ENCODE assay signal across 22 cellular contexts in genomic region chr12:11801643-11802042, GRCh38.
DNase-seq lines count a peak whose midpoint lies in the region; ATAC-seq, FAIRE-seq and TF ChIP-seq lines count a peak whose summit lies in the region.
"Had no signal": no experiment of that assay in that cellular context is flagged by ENCODE, and none has a peak within 500 bp of the region (broad histone marks: within the 10 kb centered on the region; RNA-seq: fewer than 3 reads in every experiment).

No MANE protein-coding gene starts in this region.

- H3K27ac Mint-ChIP-seq in stimulated activated naive CD8-positive, alpha-beta T cell treated with anti-CD3 and anti-CD28 coated beads, Interleukin-15, amount 100 ng/mL, for 72 hours: no peak overlapping the region
- no peak overlapping the region for H3K27ac Mint-ChIP-seq in activated naive CD4-positive, alpha-beta T cell treated with anti-CD3 and anti-CD28 coated beads, Interleukin-2, amount 10 ng/mL, durations not matched to agents 7 days and 5 days
- H3K27ac Mint-ChIP-seq: activated CD4-positive, alpha-beta T cell treated with anti-CD3 and anti-CD28 coated beads, Interleukin-2, amount 10 ng/mL, durations not matched to agents 7 days and 5 days; activated naive CD4-positive, alpha-beta T cell treated with anti-CD3 and anti-CD28 coated beads, Interleukin-2, amount 50 U/mL, for 24 hours; natural killer cell; progenitor cell of endocrine pancreas had no signal

- peaks cover 23% of the 10 kb centered on the region for H3K79me2 ChIP-seq in endothelial cell of umbilical vein (ENCODE audit: control insufficient read depth, insufficient read depth, low read length)

- FAIRE-seq in GM12891 (lab: Jason Lieb, UNC) (peak; percentile 58), endothelial cell of umbilical vein (lab: Jason Lieb, UNC) (no peak)

- ATAC-seq in stimulated activated naive CD8-positive, alpha-beta T cell treated with anti-CD3 and anti-CD28 coated beads, Interleukin-15, amount 100 ng/mL, for 72 hours: no peak
- ATAC-seq: heart left ventricle, natural killer cell had no signal

- peaks cover 55% of the 10 kb centered on the region for H3K4me1 Mint-ChIP-seq in stimulated activated naive CD8-positive, alpha-beta T cell treated with anti-CD3 and anti-CD28 coated beads, Interleukin-15, amount 100 ng/mL, for 72 hours
- peaks cover 34% of the 10 kb centered on the region for H3K4me1 Mint-ChIP-seq in activated naive CD4-positive, alpha-beta T cell treated with anti-CD3 and anti-CD28 coated beads, Interleukin-2, amount 10 ng/mL, durations not matched to agents 7 days and 5 days

- H2AFZ ChIP-seq in endothelial cell of umbilical vein (ENCODE audit: low read depth, low read length): no peak overlapping the region
- H2AFZ ChIP-seq: PC-9 had no signal

- H3K9me3 ChIP-seq in endothelial cell of umbilical vein (replicated peaks; ENCODE audit: control insufficient read depth, insufficient read depth, low read length) (no peaks in the 10 kb centered on the region), sigmoid colon (no peaks in the 10 kb centered on the region)
- H3K9me3 ChIP-seq: BE2C, heart left ventricle, tibial nerve had no signal

- WGBS in sigmoid colon, 2 donors: 60 to 91% methylated on average over 5 of the region's 5 CpGs

- H3K9me1 ChIP-seq in endothelial cell of umbilical vein (replicated peaks; ENCODE audit: control insufficient read depth, extremely low read depth, insufficient read depth, low read length): no peaks in the 10 kb centered on the region

- H3K9me3 Mint-ChIP-seq in stimulated activated naive CD8-positive, alpha-beta T cell treated with anti-CD3 and anti-CD28 coated beads, Interleukin-15, amount 100 ng/mL, for 72 hours: no peaks in the 10 kb centered on the region
- no peaks in the 10 kb centered on the region for H3K9me3 Mint-ChIP-seq in activated naive CD4-positive, alpha-beta T cell treated with anti-CD3 and anti-CD28 coated beads, Interleukin-2, amount 10 ng/mL, durations not matched to agents 7 days and 5 days
- H3K9me3 Mint-ChIP-seq: activated naive CD4-positive, alpha-beta T cell treated with anti-CD3 and anti-CD28 coated beads, Interleukin-2, amount 50 U/mL, for 24 hours; immature natural killer cell; natural killer cell had no signal

- no peak overlapping the region for H3K9ac ChIP-seq in endothelial cell of umbilical vein (replicated peaks; ENCODE audit: extremely low read depth, insufficient read depth, low read length)

- POLR2A ChIA-PET in endothelial cell of umbilical vein (lab: Charles Lee): no interaction called here

- no TSS peak for BruUV-seq in endothelial cell of umbilical vein (replicated peaks; lab: Mats Ljungman, UMichigan)

- H3K27me3 Mint-ChIP-seq in stimulated activated naive CD8-positive, alpha-beta T cell treated with anti-CD3 and anti-CD28 coated beads, Interleukin-15, amount 100 ng/mL, for 72 hours: no peaks in the 10 kb centered on the region
- no peaks in the 10 kb centered on the region for H3K27me3 Mint-ChIP-seq in activated naive CD4-positive, alpha-beta T cell treated with anti-CD3 and anti-CD28 coated beads, Interleukin-2, amount 10 ng/mL, durations not matched to agents 7 days and 5 days
- H3K27me3 Mint-ChIP-seq: activated CD4-positive, alpha-beta T cell treated with anti-CD3 and anti-CD28 coated beads, Interleukin-2, amount 10 ng/mL, durations not matched to agents 7 days and 5 days; activated naive CD4-positive, alpha-beta T cell treated with anti-CD3 and anti-CD28 coated beads, Interleukin-2, amount 50 U/mL, for 24 hours; progenitor cell of endocrine pancreas had no signal

- no peak for TF ChIP-seq EP300 in sigmoid colon (IDR thresholded peaks at IDR 0.05)

- TF ChIP-seq POLR2A in GM12891 (IDR thresholded peaks at IDR 0.05; ENCODE audit: low read depth, low read length): no peak
- no peak for TF ChIP-seq POLR2A in endothelial cell of umbilical vein (IDR thresholded peaks at IDR 0.05; ENCODE audit: low read depth, low read length)
- no peak for TF ChIP-seq POLR2A in sigmoid colon (IDR thresholded peaks at IDR 0.05)

- CTCF ChIA-PET in endothelial cell of umbilical vein (lab: Charles Lee): interaction anchor here (1.2 to 6.0 kb wide), 3 partner anchors 11 to 231 kb away, joined by 3 to 46 read pairs (median 6); no protein-coding TSS in a partner anchor
- CTCF ChIA-PET in activated naive CD4-positive, alpha-beta T cell treated with anti-CD3 and anti-CD28 coated beads, Interleukin-2, amount 10 ng/mL, durations not matched to agents 7 days and 5 days (lab: Charles Lee): interaction anchor here (1.5 kb wide), 1 partner anchor 8 kb away, joined by 7 read pairs; no protein-coding TSS in a partner anchor

- DNase-seq in GM12891 (ENCODE audit: insufficient read length, low spot score) (no peak), NCI-H146 treated with DMSO at 0.1 percent for 48 hours (lab: John Stamatoyannopoulos, UW; ENCODE audit: unreplicated experiment) (peak; percentile 42), endothelial cell of umbilical vein (ENCODE audit: low read depth, low spot score) (no peak), sigmoid colon (no peak), foreskin fibroblast (no peak)
- DNase-seq in stimulated activated naive CD8-positive, alpha-beta T cell treated with anti-CD3 and anti-CD28 coated beads, Interleukin-15, amount 100 ng/mL, for 72 hours: no peak
- no peak for DNase-seq in activated naive CD4-positive, alpha-beta T cell treated with anti-CD3 and anti-CD28 coated beads, Interleukin-2, amount 10 ng/mL, durations not matched to agents 7 days and 5 days
- DNase-seq: activated CD4-positive, alpha-beta T cell treated with anti-CD3 and anti-CD28 coated beads, Interleukin-2, amount 10 ng/mL, durations not matched to agents 7 days and 5 days; activated T-cell treated with anti-CD3 and anti-CD28 coated beads for 4 hours; BE2C; H7; heart left ventricle; immature natural killer cell; Karpas-422; natural killer cell; NCI-H1417 treated with DMSO at 0.1 percent for 48 hours; NCI-H446 treated with DMSO at 0.1 percent for 48 hours; PC-9 had no signal

- intact Hi-C loops in endothelial cell of umbilical vein (cut with micrococcal nuclease) (loop anchor here (1.0 kb wide), 1 partner anchor 11 kb away; no protein-coding TSS in a partner anchor), sigmoid colon (cut with DNase I) (no loop called here)

- H3K4me1 ChIP-seq in endothelial cell of umbilical vein (ENCODE audit: control insufficient read depth, extremely low read depth, insufficient read depth, low read length) (peaks cover 48% of the 10 kb centered on the region), sigmoid colon (peaks cover 0 to 55% (median 39%) of the 10 kb centered on the region in 4 donors)

- peaks cover 44% of the 10 kb centered on the region for H3K36me3 Mint-ChIP-seq in activated naive CD4-positive, alpha-beta T cell treated with anti-CD3 and anti-CD28 coated beads, Interleukin-2, amount 10 ng/mL, durations not matched to agents 7 days and 5 days
- H3K36me3 Mint-ChIP-seq: natural killer cell had no signal

- H3K27ac ChIP-seq in endothelial cell of umbilical vein (ENCODE audit: insufficient read depth, low read depth, low read length): no peak overlapping the region
- peak overlapping the region; percentile 41 to 67 (median 60) for H3K27ac ChIP-seq in sigmoid colon
- H3K27ac ChIP-seq: PC-9, tibial nerve had no signal

- H3K36me3 ChIP-seq in endothelial cell of umbilical vein (ENCODE audit: control insufficient read depth in 2 of 2, extremely low read depth in 1 of 2, insufficient read depth in 2 of 2, low read length in 2 of 2) (no peaks in the 10 kb centered on the region), sigmoid colon (no peaks in the 10 kb centered on the region)
- H3K36me3 ChIP-seq: BE2C, tibial nerve had no signal

- no peaks in the 10 kb centered on the region for H3K27me3 ChIP-seq in endothelial cell of umbilical vein (ENCODE audit: control insufficient read depth in 2 of 2, insufficient read depth in 2 of 2, low read length in 2 of 2)
- H3K27me3 ChIP-seq in sigmoid colon: no peaks in the 10 kb centered on the region
- H3K27me3 ChIP-seq: BE2C, heart left ventricle, tibial nerve had no signal

- TF ChIP-seq CTCF in endothelial cell of umbilical vein (IDR thresholded peaks at IDR 0.05; ENCODE audit: extremely low read depth in 1 of 2, insufficient read depth in 1 of 2, low read depth in 1 of 2, low read length in 2 of 2): no peak
- no peak for TF ChIP-seq CTCF in sigmoid colon (IDR thresholded peaks at IDR 0.05)
- no peak for TF ChIP-seq CTCF in foreskin fibroblast (IDR thresholded peaks at IDR 0.05; ENCODE audit: low read depth, low read length)

- no peak overlapping the region for H3K4me3 Mint-ChIP-seq in stimulated activated naive CD8-positive, alpha-beta T cell treated with anti-CD3 and anti-CD28 coated beads, Interleukin-15, amount 100 ng/mL, for 72 hours
- H3K4me3 Mint-ChIP-seq in activated naive CD4-positive, alpha-beta T cell treated with anti-CD3 and anti-CD28 coated beads, Interleukin-2, amount 10 ng/mL, durations not matched to agents 7 days and 5 days: no peak overlapping the region
- H3K4me3 Mint-ChIP-seq: activated CD4-positive, alpha-beta T cell treated with anti-CD3 and anti-CD28 coated beads, Interleukin-2, amount 10 ng/mL, durations not matched to agents 7 days and 5 days; activated naive CD4-positive, alpha-beta T cell treated with anti-CD3 and anti-CD28 coated beads, Interleukin-2, amount 50 U/mL, for 24 hours; immature natural killer cell; natural killer cell had no signal

- no peak overlapping the region for H3K4me3 ChIP-seq in endothelial cell of umbilical vein (replicated peaks in 1 of 3; ENCODE audit: insufficient read depth in 1 of 3, low read depth in 1 of 3, low read length in 3 of 3)
- no peak overlapping the region for H3K4me3 ChIP-seq in sigmoid colon
- no peak overlapping the region for H3K4me3 ChIP-seq in foreskin fibroblast (ENCODE audit: low read depth in 1 of 2, low read length in 2 of 2)
- H3K4me3 ChIP-seq: coronary artery, heart left ventricle, PC-9, tibial nerve had no signal

- dilution Hi-C loops in endothelial cell of umbilical vein (cut with MboI; ENCODE audit: extremely low pct_ligation_motif_present, low sequenced_read_pairs): no loop called here

- H3K4me2 ChIP-seq in endothelial cell of umbilical vein (ENCODE audit: insufficient read depth, low read length): no peak overlapping the region
- H3K4me2 ChIP-seq: PC-9 had no signal

- no peaks in the 10 kb centered on the region for H4K20me1 ChIP-seq in endothelial cell of umbilical vein (replicated peaks; ENCODE audit: control insufficient read depth, extremely low read depth, insufficient read depth, low read length)

TF ChIP-seq in GM12891, 5 proteins besides CTCF, POLR2A, EP300 and RAD21 (continues in another document):
- no peak for TF ChIP-seq POU2F2 (IDR thresholded peaks at IDR 0.05; ENCODE audit: low read depth, low read length)
- no peak for TF ChIP-seq POLR2AphosphoS5 (IDR thresholded peaks at IDR 0.05; ENCODE audit: low read depth, low read length)
- no peak for TF ChIP-seq PAX5 (IDR thresholded peaks at IDR 0.05; ENCODE audit: insufficient read depth, low read length, severe bottlenecking)
- TF ChIP-seq TAF1 (IDR thresholded peaks at IDR 0.05; ENCODE audit: low read depth, low read length): no peak

TF ChIP-seq in endothelial cell of umbilical vein, 7 proteins besides CTCF, POLR2A, EP300 and RAD21 (continues in another document):
- TF ChIP-seq FOS (IDR thresholded peaks at IDR 0.05; ENCODE audit: borderline replicate concordance, insufficient read depth, low read length) (no peak), JUN (IDR thresholded peaks at IDR 0.05; ENCODE audit: borderline replicate concordance, insufficient read depth, insufficient read length, low read depth) (no peak)
